In genomic region chr11:32109596-32109995, GRCh38 we compare ENCODE assay signal across 21 cellular contexts. TPM values are rescaled to one million over a fixed set of nuclear protein-coding genes. Genes with fewer than 3 reads are reported as not detected.
DNase-seq lines count a peak whose midpoint lies in the region; ATAC-seq, FAIRE-seq and TF ChIP-seq lines count a peak whose summit lies in the region.
"Had no signal": no experiment of that assay in that cellular context is flagged by ENCODE, and none has a peak within 500 bp of the region (broad histone marks: within the 10 kb centered on the region; RNA-seq: fewer than 3 reads in every experiment).

No MANE protein-coding gene starts in this region.

- TF ChIP-seq POLR2A in H1 (IDR thresholded peaks at IDR 0.05; ENCODE audit: control extremely low read depth in 1 of 2, low read depth in 2 of 2, low read length in 2 of 2), result no peak

- peaks cover 0 to 15% of the 10 kb centered on the region in 2 experiments; a peak in 1 of 3 replicates for H3K36me3 ChIP-seq in HEK293 (ENCODE audit: control insufficient read depth in 2 of 2, insufficient read depth in 1 of 2, low read length in 2 of 2)
- H3K36me3 ChIP-seq in PC-3 (ENCODE audit: low read depth, low read length), result peaks cover 5% of the 10 kb centered on the region; the same call in 1 of the 2 replicates
- peaks cover 0 to 7% (median 3%) of the 10 kb centered on the region in 4 experiments; a peak in 5 of 8 replicates for H3K36me3 ChIP-seq in H1 (ENCODE audit: control insufficient read depth in 2 of 4, insufficient read depth in 4 of 4, low read length in 3 of 4)
- peaks cover 0 to 16% of the 10 kb centered on the region in 2 donors for H3K36me3 ChIP-seq in left lung

- H3K9ac ChIP-seq in PC-3 (ENCODE audit: low read length) (no peak overlapping the region), H1 (replicated peaks in 1 of 4; ENCODE audit: extremely low read depth in 1 of 4, low read depth in 3 of 4, low read length in 3 of 4) (no peak overlapping the region)

- H3K27me3 ChIP-seq in PC-3 (ENCODE audit: low read length) (no peaks in the 10 kb centered on the region), H1 (replicated peaks in 1 of 4; ENCODE audit: control insufficient read depth in 3 of 4, extremely low read depth in 1 of 4, insufficient read depth in 3 of 4, low read length in 3 of 4) (peaks cover 0 to 1% (median 0%) of the 10 kb centered on the region in 4 experiments; a peak in 1 of 7 replicates), left lung (no peaks in the 10 kb centered on the region)
- H3K27me3 ChIP-seq: SJCRH30 had no signal

- H3K18ac ChIP-seq in H1 (ENCODE audit: extremely low read depth, low read length), result no peak overlapping the region

- no peak for TF ChIP-seq EP300 in H1 (IDR thresholded peaks at IDR 0.05; ENCODE audit: borderline replicate concordance in 1 of 2, low read depth in 2 of 2, low read length in 2 of 2)

- no TSS peak for BruUV-seq in PC-3 (replicated peaks; lab: Mats Ljungman, UMichigan)

- H3K23ac ChIP-seq in H1 (ENCODE audit: insufficient read length), result no peak overlapping the region

- POLR2A ChIA-PET in HEK293 (lab: Yijun Ruan, JAX), result interaction anchor here (0.6 kb wide), 1 partner anchor 10 kb away, joined by 3 read pairs; no protein-coding TSS in a partner anchor
- POLR2A ChIA-PET in PC-3 (lab: Charles Lee; ENCODE audit: unreplicated experiment), result no interaction called here
- POLR2A ChIA-PET in H1 (lab: Charles Lee; ENCODE audit: partially characterized antibody), result interaction anchor here (0.6 to 1.6 kb wide), 2 partner anchors 19 to 20 kb away, joined by 3 to 4 read pairs; partner anchors contain the start of gene RCN1

- no peak overlapping the region for H2AFZ ChIP-seq in PC-3 (ENCODE audit: low read length)
- H2AFZ ChIP-seq in H1 (ENCODE audit: low read length), result no peak overlapping the region

- no peak overlapping the region for H2BK120ac ChIP-seq in H1 (replicated peaks; ENCODE audit: low read depth, low read length)

- no peak overlapping the region for H2BK15ac ChIP-seq in H1 (ENCODE audit: low read length)

- no peaks in the 10 kb centered on the region for H3K9me2 ChIP-seq in PC-3 (replicated peaks; ENCODE audit: low read length)

- no peak overlapping the region for H4K91ac ChIP-seq in H1 (replicated peaks; ENCODE audit: insufficient read length, low read length)

- no peaks in the 10 kb centered on the region for H3K23me2 ChIP-seq in H1 (ENCODE audit: low read depth, low read length)

- H3K9me3 ChIP-seq in HEK293 (ENCODE audit: control insufficient read depth, insufficient read depth, low read depth, low read length) (no peaks in the 10 kb centered on the region), PC-3 (ENCODE audit: low read length) (no peaks in the 10 kb centered on the region), H1 (ENCODE audit: insufficient read depth in 2 of 2, low read depth in 1 of 2, low read length in 1 of 2) (no peaks in the 10 kb centered on the region), left lung (no peaks in the 10 kb centered on the region)
- H3K9me3 ChIP-seq: SJCRH30 had no signal

- H3K4ac ChIP-seq in H1 (replicated peaks; ENCODE audit: insufficient read length, low read depth, low read length), result no peak overlapping the region

- H3K79me1 ChIP-seq in H1 (ENCODE audit: low read depth, low read length), result no peaks in the 10 kb centered on the region

- H3K4me1 ChIP-seq in HEK293 (ENCODE audit: control insufficient read depth, insufficient read depth, low read length), result peaks cover 11% of the 10 kb centered on the region
- H3K4me1 ChIP-seq in PC-3 (ENCODE audit: insufficient read depth, low read length), result peaks cover 19% of the 10 kb centered on the region
- peaks cover 0 to 4% (median 0%) of the 10 kb centered on the region in 4 experiments; a peak in 2 of 7 replicates for H3K4me1 ChIP-seq in H1 (replicated peaks in 1 of 4; ENCODE audit: control insufficient read depth in 3 of 4, insufficient read depth in 4 of 4, low read length in 3 of 4)
- H3K4me1 ChIP-seq in left lung, result no peaks in the 10 kb centered on the region

- H3K4me2 ChIP-seq in PC-3 (ENCODE audit: low read length) (peak overlapping the region; percentile 73), H1 (ENCODE audit: insufficient read depth in 1 of 2, low read depth in 2 of 2, low read length in 2 of 2) (no peak overlapping the region)

- 0 out of 2 replicates have a peak overlapping the region, but pooled peaks have one; percentile 61 for H2BK20ac ChIP-seq in H1 (ENCODE audit: low read length)

- no peak overlapping the region for H2BK12ac ChIP-seq in H1 (ENCODE audit: low read depth, low read length)

- H4K20me1 ChIP-seq in PC-3 (ENCODE audit: low read length) (no peaks in the 10 kb centered on the region), H1 (replicated peaks in 1 of 2; ENCODE audit: control insufficient read depth in 1 of 2, insufficient read depth in 2 of 2, low read length in 2 of 2) (peaks cover 0 to 3% of the 10 kb centered on the region in 2 experiments)

- FAIRE-seq in H1 (lab: Jason Lieb, UNC), result no peak
- FAIRE-seq: G401.6, HTR-8/SVneo, RCC 7860 had no signal

- H3K4me3 ChIP-seq in HEK293 (ENCODE audit: low read depth, low read length) (no peak overlapping the region), PC-3 (ENCODE audit: low read length) (no peak overlapping the region), H1 (ENCODE audit: extremely low read depth in 1 of 4, insufficient read depth in 2 of 4, low read depth in 3 of 4, low read length in 4 of 4) (no peak overlapping the region), left lung (no peak overlapping the region)
- H3K4me3 ChIP-seq: SJCRH30 had no signal

- no peak overlapping the region for H4K8ac ChIP-seq in H1 (ENCODE audit: extremely low read depth, insufficient read depth, low read length)

- H2BK5ac ChIP-seq in H1 (ENCODE audit: low read depth, low read length), result no peak overlapping the region

- CTCF ChIA-PET in HEK293 (lab: Yijun Ruan, JAX), result interaction anchor here (0.5 to 0.7 kb wide), 3 partner anchors 46 to 68 kb away, joined by 3 read pairs; no protein-coding TSS in a partner anchor
- CTCF ChIA-PET in PC-3 (lab: Charles Lee), result interaction anchor here (0.5 to 1.0 kb wide), 2 partner anchors 41 to 50 kb away, joined by 3 to 4 read pairs; no protein-coding TSS in a partner anchor
- CTCF ChIA-PET in H1 (lab: Charles Lee; ENCODE audit: partially characterized antibody), result interaction anchor here (1.5 kb wide), 1 partner anchor 38 kb away, joined by 3 read pairs; no protein-coding TSS in a partner anchor

- WGBS in H1 (ENCODE audit: extremely low coverage in 1 of 2, insufficient coverage in 1 of 2, insufficient read length in 1 of 2, insufficient replicate concordance in 2 of 2, low coverage in 1 of 2, low lambda C conversion rate in 2 of 2, missing lambda C conversion rate in 1 of 2), 2 experiments, result 90% methylated on average over 6 of the region's 6 CpGs; no CpG with 5 or more reads in 1 of the 2 experiments

- intact Hi-C loops in PC-3 (cut with micrococcal nuclease) (loop anchor here (5.0 kb wide), 1 partner anchor 63 kb away; no protein-coding TSS in a partner anchor), left lung (cut with DNase I) (no loop called here)

- TF ChIP-seq CTCF in HEK293 (tag by site-specific recombination; IDR thresholded peaks at IDR 0.05), result no peak
- TF ChIP-seq CTCF in PC-3 (conservative IDR thresholded peaks at IDR 0.05; ENCODE audit: low read depth, low read length), result no peak
- TF ChIP-seq CTCF in H1 (IDR thresholded peaks at IDR 0.05; ENCODE audit: control extremely low read depth in 1 of 3, insufficient read depth in 1 of 3, low read depth in 1 of 3, low read length in 3 of 3), result no peak
- TF ChIP-seq CTCF in left lung (IDR thresholded peaks at IDR 0.05), result no peak

- H3K56ac ChIP-seq in H1 (replicated peaks; ENCODE audit: insufficient read length, low read depth, low read length), result no peak overlapping the region

- no peak overlapping the region for H2AK5ac ChIP-seq in H1 (ENCODE audit: low read depth, low read length)

- H3F3A ChIP-seq in PC-3 (ENCODE audit: low read length, unreplicated experiment), result no peaks in the 10 kb centered on the region

- no peaks in the 10 kb centered on the region for H3K79me2 ChIP-seq in PC-3 (ENCODE audit: low read length)
- H3K79me2 ChIP-seq in H1 (ENCODE audit: control insufficient read depth in 1 of 2, insufficient read depth in 2 of 2, low read length in 2 of 2), result no peaks in the 10 kb centered on the region

- TF ChIP-seq RAD21 in H1 (IDR thresholded peaks at IDR 0.05 in 1 of 2, conservative IDR thresholded peaks at IDR 0.05 in 1 of 2; ENCODE audit: low read depth in 2 of 2, low read length in 2 of 2), result no peak

- peak; percentile 6 for ATAC-seq in PC-3
- no peak for ATAC-seq in HG03159 (IDR thresholded peaks at IDR 0.05; ENCODE audit: unreplicated experiment)
- no peak for ATAC-seq in left lung
- no peak for ATAC-seq in GM18511 (IDR thresholded peaks at IDR 0.05; ENCODE audit: unreplicated experiment)
- ATAC-seq: HCT116 had no signal

- H4K5ac ChIP-seq in H1 (ENCODE audit: insufficient read length, low read depth, low read length), result no peak overlapping the region

- H3K27ac ChIP-seq in HEK293 (ENCODE audit: extremely low read depth, low read depth, low read length) (peak overlapping the region; percentile 21; the same call in 1 of the 2 replicates), PC-3 (ENCODE audit: low read length) (peak overlapping the region; percentile 73), H1 (ENCODE audit: low read depth, low read length) (no peak overlapping the region), left lung (no peak overlapping the region)
- H3K27ac ChIP-seq: SJCRH30 had no signal

- H3K14ac ChIP-seq in H1 (ENCODE audit: insufficient read length), result no peak overlapping the region

- DNase-seq in PC-3 (peak; percentile 10), H1 (ENCODE audit: low read depth in 1 of 2, low spot score in 2 of 2) (no peak), left lung (no peak), NK-92 (lab: John Stamatoyannopoulos, UW; ENCODE audit: unreplicated experiment) (no peak)
- DNase-seq: C1 segment of cervical spinal cord; CD4-positive, alpha-beta memory T cell; COR-L47; DMS53; KBM-7; MM.1S; NCI-H2029; NCI-H446; NCI-H526 had no signal

TF ChIP-seq in HEK293, 187 proteins besides CTCF, POLR2A, EP300 and RAD21 (continues in another document):
- TF ChIP-seq SCRT2 (tag by site-specific recombination; IDR thresholded peaks at IDR 0.05), result 0 out of 2 replicates have a peak, but pooled peaks have one; percentile 5

TF ChIP-seq in H1, 55 proteins besides CTCF, POLR2A, EP300 and RAD21 (continues in another document):
- no peak for TF ChIP-seq GTF2F1 (IDR thresholded peaks at IDR 0.05; ENCODE audit: borderline replicate concordance, low read depth, low read length)
- no peak for TF ChIP-seq SP1 (IDR thresholded peaks at IDR 0.05; ENCODE audit: low read depth, low read length)

RNA-seq across cellular contexts. Expression of gene RCN1, which starts 18.7 kb away (rescaled TPM):
- total RNA-seq in PC-3 (2014; rRNA removed), result 94.6 and 110 TPM in 2 replicates
- total RNA-seq in H1 (2021; fragmentation: NEBNext Ultra II Directional; extraction: Animal tissue kit (Norgen Biotek cat#: 25700)), result 119 and 123 TPM in 2 replicates
- polyA plus RNA-seq in H1 (2011; rRNA removed), result 42.7 and 45.1 TPM in 2 replicates
- 71.0 TPM for polyA plus RNA-seq in H1 (2011; cell fraction: cytosol; rRNA removed)
- 25.7 TPM for polyA plus RNA-seq in H1 (2011; cell fraction: nucleus; rRNA removed)
- polyA plus RNA-seq in H1 (2012, experiment 1 of 2), result 83.4 to 128 TPM (median 121 TPM) in 4 replicates
- 25.7 TPM for polyA plus RNA-seq in H1 (2012, experiment 2 of 2)
- 166 TPM for polyA plus RNA-seq in H1 (2013, experiment 1 of 2)
- 209 TPM for polyA plus RNA-seq in H1 (2013, experiment 2 of 2)
- polyA minus RNA-seq in H1 (2011; rRNA and poly(A)+ RNA removed), result 25.2 and 26.4 TPM in 2 replicates
- 45.2 TPM for polyA minus RNA-seq in H1 (2011; cell fraction: cytosol; rRNA and poly(A)+ RNA removed)
- 36.5 TPM for polyA minus RNA-seq in H1 (2011; cell fraction: nucleus; rRNA and poly(A)+ RNA removed)
- 100 to 1,000 TPM in 1 of 2 donors, 10 to 100 TPM in 1; 99.7 to 132 TPM for total RNA-seq in left lung

Comparison
In these comparisons a context has a peak if more than half of its experiments do, and no peak if none do; other contexts are left out.
1. H3K27ac ChIP-seq: peak in HEK293 (single experiment) and PC-3 (single experiment); none in H1 (single experiment) and left lung (0 of 2).